In the genomic region with DNA sequence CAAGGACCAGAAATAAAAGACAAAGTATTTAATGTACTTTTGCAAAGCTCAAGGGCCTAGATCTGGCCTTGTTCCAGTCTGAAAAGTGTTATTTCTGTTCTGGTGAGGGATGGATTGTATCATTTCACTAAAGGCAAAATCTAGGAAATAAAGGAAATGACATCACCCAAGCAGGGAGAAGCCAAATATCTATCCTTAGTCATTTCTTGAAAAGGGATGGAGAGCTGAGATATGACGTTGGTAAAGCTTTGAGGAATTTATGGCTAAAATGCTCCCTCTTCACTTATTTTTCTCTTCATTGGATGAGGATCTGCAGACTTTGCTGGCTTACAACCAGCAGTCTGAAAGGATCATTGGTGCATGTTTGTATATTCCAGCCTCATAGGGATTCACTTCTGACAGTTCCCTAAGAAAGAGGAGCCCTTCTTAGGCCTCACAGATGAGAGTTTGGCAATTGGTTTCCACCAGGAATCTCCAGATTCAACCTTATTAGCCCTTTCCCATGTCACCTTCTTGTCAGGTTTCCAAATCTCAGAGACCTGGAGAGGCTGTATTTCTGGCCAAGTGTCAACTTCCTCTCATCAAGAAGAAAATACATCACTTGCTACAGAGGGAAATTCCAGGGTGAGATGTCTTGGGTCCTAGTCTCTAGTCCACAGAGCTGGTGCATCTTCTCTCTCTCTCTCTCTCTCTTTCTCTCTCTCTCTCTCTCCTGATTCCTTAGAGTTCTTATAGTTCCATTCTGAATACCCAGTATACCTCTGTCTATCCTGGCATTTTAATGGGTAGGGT, we compare ENCODE assay signal across 13 cellular contexts.
DNase-seq lines count a peak whose midpoint lies in the region; TF ChIP-seq lines count a peak whose summit lies in the region.
"Had no signal": no experiment of that assay in that cellular context is flagged by ENCODE, and none has a peak within 500 bp of the region (broad histone marks: within the 10 kb centered on the region; RNA-seq: fewer than 3 reads in every experiment).

No MANE protein-coding gene starts in this region.

- no peak overlapping the region for H3K4me3 ChIP-seq in fibroblast of the aortic adventitia (ENCODE audit: low read depth, low read length)
- H3K4me3 ChIP-seq in rectal smooth muscle tissue (ENCODE audit: low read length), result no peak overlapping the region
- H3K4me3 ChIP-seq in dorsolateral prefrontal cortex, result no peak overlapping the region
- H3K4me3 ChIP-seq: K562, testis had no signal

- intact Hi-C loops in dorsolateral prefrontal cortex (cut with DNase I), result no loop called here

- peaks cover 11% of the 10 kb centered on the region for H3K4me1 ChIP-seq in rectal smooth muscle tissue (ENCODE audit: control insufficient read depth, insufficient read depth, low read length)

- no peak overlapping the region for H3K9ac ChIP-seq in rectal smooth muscle tissue (ENCODE audit: low read length)

- no peaks in the 10 kb centered on the region for H3K36me3 ChIP-seq in rectal smooth muscle tissue (ENCODE audit: control insufficient read depth, insufficient read depth, low read length)

- no peaks in the 10 kb centered on the region for H3K27me3 ChIP-seq in rectal smooth muscle tissue (ENCODE audit: control insufficient read depth, insufficient read depth, low read length)
- no peaks in the 10 kb centered on the region for H3K27me3 ChIP-seq in dorsolateral prefrontal cortex
- H3K27me3 ChIP-seq: testis had no signal

- TF ChIP-seq CTCF in fibroblast of the aortic adventitia (IDR thresholded peaks at IDR 0.05; ENCODE audit: insufficient read depth, low read length) (no peak), dorsolateral prefrontal cortex (IDR thresholded peaks at IDR 0.05 in 54 of 56, conservative IDR thresholded peaks at IDR 0.05 in 2 of 56; ENCODE audit: low read depth in 1 of 56, partially characterized antibody in 56 of 56) (no peak)

- H3K27ac ChIP-seq in rectal smooth muscle tissue (ENCODE audit: low read depth, low read length) (peak overlapping the region; percentile 65), dorsolateral prefrontal cortex (no peak overlapping the region)

- DNase-seq in EL (peak; percentile 80), RPMI7951 (ENCODE audit: low read depth) (peak; percentile 58), fibroblast of the aortic adventitia (ENCODE audit: low read depth) (peak; percentile 96), GM19240 (ENCODE audit: insufficient read length, low spot score) (no peak), amygdala (lab: John Stamatoyannopoulos, UW) (no peak), dorsolateral prefrontal cortex (no peak), glomerular visceral epithelial cell (ENCODE audit: extremely low spot score) (no peak)
- DNase-seq: cerebellar nuclear complex; NCI-H82; stimulated activated CD4-positive, alpha-beta T cell treated with anti-CD3 and anti-CD28 coated beads, Interleukin-4, amount 100 ng/mL, for 24 hours; testis had no signal

Comparison
In these comparisons a context has a peak if more than half of its experiments do, and no peak if none do; other contexts are left out.
1. DNase-seq: peak in EL (single experiment), RPMI7951 (single experiment) and fibroblast of the aortic adventitia (single experiment); none in GM19240 (single experiment), amygdala (0 of 56), dorsolateral prefrontal cortex (0 of 10) and glomerular visceral epithelial cell (single experiment).